25 cellular contexts compared by ENCODE assay signal in the genomic region with DNA sequence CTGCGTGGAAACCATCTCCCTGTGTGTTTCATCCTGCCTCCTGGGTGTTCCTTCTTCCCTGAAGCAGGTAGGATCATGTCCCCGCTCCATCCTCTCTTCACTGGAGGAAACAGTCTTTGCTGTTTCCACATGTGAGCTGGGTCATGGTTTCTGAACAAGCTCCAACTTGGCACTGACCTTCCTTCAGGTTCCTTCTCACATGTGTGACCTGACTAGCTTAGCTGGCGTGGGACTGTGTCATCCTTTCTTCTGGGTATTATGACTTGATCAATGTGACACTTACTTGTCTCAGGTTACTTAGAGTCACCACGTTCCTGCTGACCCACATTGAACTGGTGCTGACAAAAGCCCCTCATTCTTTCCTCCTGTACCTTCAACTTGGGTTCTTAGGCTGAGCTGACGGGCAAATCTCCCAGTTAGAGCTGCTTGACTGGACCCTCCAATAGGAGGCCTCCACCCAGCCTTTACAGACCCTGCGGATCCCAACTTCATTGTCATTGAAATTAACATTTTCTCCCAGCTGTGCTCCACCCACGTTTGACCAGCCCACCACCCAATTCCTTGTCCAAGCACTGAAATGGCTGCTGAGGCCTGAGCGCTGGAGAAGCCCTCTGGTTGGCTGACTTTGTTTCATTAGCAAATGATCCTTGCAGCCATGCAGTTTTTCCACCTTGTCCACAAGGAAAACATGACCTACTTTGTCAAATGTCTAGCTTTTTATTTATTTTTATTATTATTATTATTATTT.
"Had no signal": no experiment of that assay in that cellular context is flagged by ENCODE, and none has a peak within 500 bp of the region (broad histone marks: within the 10 kb centered on the region; RNA-seq: fewer than 3 reads in every experiment).

No MANE protein-coding gene starts in this region.

- ATAC-seq: activated CD4-positive, CD25-positive, alpha-beta regulatory T cell treated with anti-CD3 and anti-CD28 coated beads, Interleukin-2, amount 50 U/mL, for 24 hours; foreskin keratinocyte; heart right ventricle; left cardiac atrium; natural killer cell; pancreas; SK-N-SH treated with all-trans-retinoic acid at 6 μM for 48 hours; T-helper 17 cell had no signal

- H3K36me3 ChIP-seq: colonic mucosa, esophagus muscularis mucosa, heart right ventricle, pancreas, right atrium auricular region, spleen, tibial nerve, WERI-Rb-1 had no signal

- H3K4me1 ChIP-seq: colonic mucosa, esophagus muscularis mucosa, foreskin keratinocyte, heart right ventricle, pancreas, right atrium auricular region, spleen, tibial nerve had no signal

- H3K4me3 ChIP-seq: colonic mucosa, dorsolateral prefrontal cortex, esophagus muscularis mucosa, heart right ventricle, pancreas, right atrium auricular region, spleen, tibial nerve had no signal

- H3K9me3 Mint-ChIP-seq: natural killer cell had no signal

- H3K9me3 ChIP-seq: colonic mucosa, esophagus muscularis mucosa, heart right ventricle, pancreas, right atrium auricular region, spleen, tibial nerve had no signal

- H3K27ac Mint-ChIP-seq: activated naive CD8-positive, alpha-beta T cell; natural killer cell; T-helper 17 cell had no signal

- H3K4me3 Mint-ChIP-seq: activated naive CD8-positive, alpha-beta T cell; natural killer cell; T-helper 17 cell had no signal

- H3K36me3 Mint-ChIP-seq: activated naive CD8-positive, alpha-beta T cell; natural killer cell had no signal

- H3K27me3 Mint-ChIP-seq: activated naive CD8-positive, alpha-beta T cell had no signal

- DNase-seq: activated CD4-positive, alpha-beta T cell treated with anti-CD3 and anti-CD28 coated beads for 48 hours; activated CD4-positive, alpha-beta T cell treated with anti-CD3 and anti-CD28 coated beads, Interleukin-2, amount 50 U/mL, for 48 hours; activated CD8-positive, alpha-beta memory T cell treated with anti-CD3 and anti-CD28 coated beads for 24 hours; activated effector memory CD4-positive, alpha-beta T cell treated with Interleukin-2 at 50 U/mL for 16 hours; activated naive CD4-positive, alpha-beta T cell treated with Interleukin-2 at 50 U/mL for 16 hours; anterior cingulate cortex; colonic mucosa; dorsolateral prefrontal cortex; effector memory CD4-positive, alpha-beta T cell; heart right ventricle; left cardiac atrium; natural killer cell; pancreas; spleen; stimulated activated naive CD4-positive, alpha-beta T cell; T-helper 17 cell; T1000; WERI-Rb-1 had no signal

- H3K27ac ChIP-seq: colonic mucosa, esophagus muscularis mucosa, foreskin keratinocyte, heart right ventricle, pancreas, right atrium auricular region, spleen, tibial nerve, WERI-Rb-1 had no signal

- H3K4me1 Mint-ChIP-seq: natural killer cell, T-helper 17 cell had no signal

- H3K27me3 ChIP-seq: colonic mucosa, esophagus muscularis mucosa, foreskin keratinocyte, heart right ventricle, pancreas, right atrium auricular region, spleen, tibial nerve had no signal
